14 cellular contexts compared by ENCODE assay signal in genomic region chr11:58503361-58503856, GRCh38. TPM values are rescaled to one million over a fixed set of nuclear protein-coding genes. Genes with fewer than 3 reads are reported as not detected.
DNase-seq lines count a peak whose midpoint lies in the region; ATAC-seq and TF ChIP-seq lines count a peak whose summit lies in the region.
"Had no signal": no experiment of that assay in that cellular context is flagged by ENCODE, and none has a peak within 500 bp of the region (broad histone marks: within the 10 kb centered on the region; RNA-seq: fewer than 3 reads in every experiment).

No MANE protein-coding gene starts in this region.

- H3K4me3 ChIP-seq in GM08714 (ENCODE audit: low read length) = peak overlapping the region; percentile 26; the same call in 1 of the 2 replicates
- H3K4me3 ChIP-seq: breast epithelium, lung, vagina had no signal

- ATAC-seq in GM19351 (IDR thresholded peaks at IDR 0.05; ENCODE audit: unreplicated experiment) (peak; percentile 92), HG02763 (IDR thresholded peaks at IDR 0.05; ENCODE audit: unreplicated experiment) (peak; percentile 94), HG03520 (IDR thresholded peaks at IDR 0.05; ENCODE audit: unreplicated experiment) (peak; percentile 95)

- CTCF ChIA-PET in HEK293T (lab: Yijun Ruan, JAX) = no interaction called here

- DNase-seq in C1 segment of cervical spinal cord (lab: John Stamatoyannopoulos, UW) (no peak), ureter (ENCODE audit: low spot score) (no peak), OCI-M1 (lab: John Stamatoyannopoulos, UW) (no peak), HEK293T (ENCODE audit: extremely low spot score) (no peak)
- DNase-seq: foreskin melanocyte had no signal

- POLR2A ChIA-PET in HEK293T (lab: Yijun Ruan, JAX) = no interaction called here

TF ChIP-seq in HEK293T, 16 proteins besides CTCF, POLR2A, EP300 and RAD21:
- TF ChIP-seq TARDBP (IDR thresholded peaks at IDR 0.05) (no peak), BHLHE40 (IDR thresholded peaks at IDR 0.05; ENCODE audit: borderline replicate concordance) (no peak), L3MBTL2 (conservative IDR thresholded peaks at IDR 0.05) (no peak), SUZ12 (IDR thresholded peaks at IDR 0.05) (no peak), SP1 (IDR thresholded peaks at IDR 0.05) (no peak), FOXM1 (IDR thresholded peaks at IDR 0.05; ENCODE audit: borderline replicate concordance) (no peak), FOXA1 (IDR thresholded peaks at IDR 0.05) (no peak), HDGF (IDR thresholded peaks at IDR 0.05; ENCODE audit: borderline replicate concordance) (no peak), ELF4 (IDR thresholded peaks at IDR 0.05) (no peak), NFRKB (IDR thresholded peaks at IDR 0.05) (no peak), PKNOX1 (IDR thresholded peaks at IDR 0.05) (no peak), ZNF384 (IDR thresholded peaks at IDR 0.05) (no peak), ARNT (IDR thresholded peaks at IDR 0.05) (no peak), FOXK2 (IDR thresholded peaks at IDR 0.05) (no peak)
TF ChIP-seq in HEK293T: peak in this region for 0.

RNA-seq across cellular contexts. Expression of gene OR5B21, which starts 4.5 kb away (rescaled TPM):
- not detected for total RNA-seq in ureter
- total RNA-seq: breast epithelium, G401, pulmonary artery endothelial cell, vagina had no signal
